8 cellular contexts compared by ENCODE assay signal in the genomic region with DNA sequence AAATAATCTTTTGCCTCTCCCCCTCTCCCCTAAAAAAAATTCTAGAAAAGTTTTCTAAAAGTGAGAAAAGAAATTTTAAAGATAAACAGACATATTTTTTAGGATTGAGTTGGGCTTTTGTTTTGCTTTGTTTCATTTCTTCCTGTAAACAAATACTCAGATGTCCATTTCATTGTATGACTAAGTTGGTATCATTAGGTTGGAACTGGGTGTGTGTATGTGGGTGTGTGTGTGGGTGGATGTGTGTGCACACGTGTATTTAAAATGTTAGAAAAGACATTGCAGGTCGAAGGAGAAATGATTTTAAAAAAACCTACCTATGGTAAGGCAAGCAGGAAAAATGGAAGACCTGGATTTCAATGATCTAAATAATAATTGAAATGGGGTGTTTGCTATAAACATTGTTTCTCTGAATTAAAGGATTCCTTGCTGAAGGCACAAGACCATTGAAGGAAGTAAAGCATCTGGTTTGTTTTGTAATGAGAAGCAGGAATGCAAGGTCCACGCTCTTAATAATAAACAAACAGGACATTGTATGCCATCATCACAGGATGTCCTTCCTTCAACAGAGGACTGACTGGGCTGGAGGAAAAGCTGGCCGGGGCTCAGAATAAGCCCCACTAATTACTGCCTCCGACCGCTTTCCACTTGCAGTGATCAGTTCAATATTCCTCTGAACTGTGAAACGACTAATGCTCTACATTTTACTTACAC. TPM values are rescaled to one million over a fixed set of nuclear protein-coding genes. Genes with fewer than 3 reads are reported as not detected.
A peak's percentile ranks its signal among the peaks of the same experiment; 100 is the strongest.
DNase-seq lines count a peak whose midpoint lies in the region; ATAC-seq and TF ChIP-seq lines count a peak whose summit lies in the region.

No MANE protein-coding gene starts in this region.

- TF ChIP-seq POLR2A in upper lobe of left lung (IDR thresholded peaks at IDR 0.05), result no peak

- H3K36me3 ChIP-seq in iPS-20b (ENCODE audit: insufficient read depth, low read depth, low read length) (no peaks in the 10 kb centered on the region; the same call in 1 of the 2 replicates), upper lobe of left lung (no peaks in the 10 kb centered on the region)

- ATAC-seq in Right ventricle myocardium superior (ENCODE audit: poor library complexity) (peak; percentile 29), left cardiac atrium (no peak), upper lobe of left lung (ENCODE audit: low FRiP score in 2 of 2) (no peak), HG02642 (IDR thresholded peaks at IDR 0.05; ENCODE audit: poor library complexity, unreplicated experiment) (no peak)
- ATAC-seq in activated T-helper 17 cell treated with anti-CD3 and anti-CD28 coated beads, Interleukin-2, amount 50 U/mL, for 72 hours (replicated peaks), result no peak

- H3K4me3 ChIP-seq in iPS-20b (ENCODE audit: low read length) (peak overlapping the region; percentile 75), upper lobe of left lung (peak overlapping the region in 2 of 4 donors; percentile 55 to 60)

- no peak overlapping the region for H3K27ac ChIP-seq in iPS-20b (ENCODE audit: low read length)
- H3K27ac ChIP-seq in upper lobe of left lung, result peak overlapping the region; percentile 77 to 87 (median 83)

- peaks cover 46% of the 10 kb centered on the region for H3K36me3 Mint-ChIP-seq in activated T-helper 17 cell treated with anti-CD3 and anti-CD28 coated beads, Interleukin-2, amount 50 U/mL, for 72 hours (ENCODE audit: low read depth)

- peaks cover 20% of the 10 kb centered on the region for H3K4me1 ChIP-seq in iPS-20b (ENCODE audit: insufficient read depth, low read length)
- peaks cover 27 to 46% (median 34%) of the 10 kb centered on the region in 4 donors for H3K4me1 ChIP-seq in upper lobe of left lung

- no peaks in the 10 kb centered on the region for H3K9me3 Mint-ChIP-seq in activated T-helper 17 cell treated with anti-CD3 and anti-CD28 coated beads, Interleukin-2, amount 50 U/mL, for 72 hours

- H3K9ac ChIP-seq in iPS-20b (ENCODE audit: low read depth, low read length), result no peak overlapping the region

- no peaks in the 10 kb centered on the region for H3K27me3 Mint-ChIP-seq in activated T-helper 17 cell treated with anti-CD3 and anti-CD28 coated beads, Interleukin-2, amount 50 U/mL, for 72 hours

- intact Hi-C loops in Right ventricle myocardium superior (cut with DNase I) (loop anchor here (10.0 kb wide), 1 partner anchor 90 kb away; no protein-coding TSS in a partner anchor), left cardiac atrium (cut with DNase I) (loop anchor here in 1 of 2 donors (5.0 kb wide), 1 partner anchor 598 kb away; no protein-coding TSS in a partner anchor)

- no peak for TF ChIP-seq CTCF in upper lobe of left lung (IDR thresholded peaks at IDR 0.05)

- no peak for TF ChIP-seq EP300 in upper lobe of left lung (IDR thresholded peaks at IDR 0.05)

- H3K9me3 ChIP-seq in iPS-20b (ENCODE audit: insufficient read depth, low read depth, low read length), result no peaks in the 10 kb centered on the region
- H3K9me3 ChIP-seq in upper lobe of left lung, result no peaks in the 10 kb centered on the region

- H3K27ac Mint-ChIP-seq in activated T-helper 17 cell treated with anti-CD3 and anti-CD28 coated beads, Interleukin-2, amount 50 U/mL, for 72 hours, result peak overlapping the region; percentile 79

- peaks cover 51% of the 10 kb centered on the region for H3K4me1 Mint-ChIP-seq in activated T-helper 17 cell treated with anti-CD3 and anti-CD28 coated beads, Interleukin-2, amount 50 U/mL, for 72 hours

- peak overlapping the region; percentile 90 for H3K4me3 Mint-ChIP-seq in activated T-helper 17 cell treated with anti-CD3 and anti-CD28 coated beads, Interleukin-2, amount 50 U/mL, for 72 hours

- DNase-seq in Right ventricle myocardium superior (no peak), left cardiac atrium (no peak), upper lobe of left lung (no peak), HK-2 (ENCODE audit: unreplicated experiment) (no peak), SKM-1 treated with dmso at 0.1 percent for 144 hours (lab: John Stamatoyannopoulos, UW; ENCODE audit: unreplicated experiment) (no peak)

- H3K27me3 ChIP-seq in iPS-20b (ENCODE audit: insufficient read depth, low read length) (peaks cover 25% of the 10 kb centered on the region; the same call in 1 of the 2 replicates), upper lobe of left lung (no peaks in the 10 kb centered on the region)

- WGBS in upper lobe of left lung, 2 donors, result 39 to 40% methylated on average over 7 of the region's 7 CpGs

RNA-seq across cellular contexts. Expression of a gene that starts 1.0 kb away (rescaled TPM):
- 1.1 TPM for total RNA-seq in Right ventricle myocardium superior
- 1 to 10 TPM; 1.1 to 2.3 TPM for total RNA-seq in left cardiac atrium
- 100 to 1,000 TPM; 138 to 149 TPM for total RNA-seq in activated T-helper 17 cell treated with anti-CD3 and anti-CD28 coated beads, Interleukin-2, amount 50 U/mL, for 72 hours
- total RNA-seq in upper lobe of left lung, result 10 to 100 TPM in 5 of 6 donors, 1 to 10 TPM in 1; 6.2 to 32.2 (median 12.9) TPM

Comparison
In these comparisons a context has a peak if more than half of its experiments do, and no peak if none do; other contexts are left out.
1. RNA of a gene that starts 1.0 kb away (total RNA-seq): 138 to 149 TPM in activated T-helper 17 cell treated with anti-CD3 and anti-CD28 coated beads, Interleukin-2, amount 50 U/mL, for 72 hours; 6.2 to 32.2 TPM in upper lobe of left lung, 1.1 to 2.3 TPM in left cardiac atrium and 1.1 TPM in Right ventricle myocardium superior (single experiment); every median in the first group is over 4 times any median in the second.